ENCODE assay signal across 12 cellular contexts in genomic region chr7:123727071-123727837, GRCh38. TPM values are rescaled to one million over a fixed set of nuclear protein-coding genes. Genes with fewer than 3 reads are reported as not detected.
DNase-seq lines count a peak whose midpoint lies in the region; ATAC-seq, FAIRE-seq and TF ChIP-seq lines count a peak whose summit lies in the region.
"Had no signal": no experiment of that assay in that cellular context is flagged by ENCODE, and none has a peak within 500 bp of the region (broad histone marks: within the 10 kb centered on the region; RNA-seq: fewer than 3 reads in every experiment).

No MANE protein-coding gene starts in this region.

- CTCF ChIA-PET in K562 (lab: Yijun Ruan, JAX; ENCODE audit: low intra/inter-chr PET ratio) = no interaction called here
- CTCF ChIA-PET in activated CD8-positive, alpha-beta memory T cell treated with anti-CD3 and anti-CD28 coated beads, Interleukin-2, amount 10 ng/mL, durations not matched to agents 7 days and 5 days (lab: Charles Lee) = interaction anchor here (1.3 to 1.4 kb wide), 2 partner anchors 14 to 19 kb away, joined by 3 read pairs; no protein-coding TSS in a partner anchor

- H3K27ac Mint-ChIP-seq in activated CD4-positive, alpha-beta T cell treated with anti-CD3 and anti-CD28 coated beads, Interleukin-2, amount 10 ng/mL, durations not matched to agents 24 days and 14 days = no peak overlapping the region
- H3K27ac Mint-ChIP-seq in activated CD8-positive, alpha-beta memory T cell treated with anti-CD3 and anti-CD28 coated beads, Interleukin-2, amount 10 ng/mL, durations not matched to agents 7 days and 5 days = no peak overlapping the region

- H3K4me1 ChIP-seq in K562 (replicated peaks in 1 of 2; ENCODE audit: control insufficient read depth in 2 of 2, insufficient read depth in 2 of 2, low read length in 2 of 2) = peaks cover 9 to 13% of the 10 kb centered on the region in 2 experiments; a peak in 4 of 5 replicates

- FAIRE-seq in K562 (lab: Jason Lieb, UNC) = no peak

- peaks cover 100% of the 10 kb centered on the region for H3K79me2 ChIP-seq in K562 (ENCODE audit: control insufficient read depth, insufficient read depth, low read length)

- peak; percentile 41 for DNase-seq in AG08396 (ENCODE audit: low spot score)
- DNase-seq in HS-27A (ENCODE audit: low read depth) = peak; percentile 56
- no peak for DNase-seq in K562 (ENCODE audit: extremely low read depth in 1 of 4, low spot score in 3 of 4)
- peak; percentile 32 for DNase-seq in kidney epithelial cell (ENCODE audit: low read depth)
- DNase-seq in T-helper 1 cell = no peak
- no peak for DNase-seq in activated CD4-positive, alpha-beta T cell treated with anti-CD3 and anti-CD28 coated beads, Interleukin-2, amount 10 ng/mL, durations not matched to agents 24 days and 14 days
- no peak for DNase-seq in activated CD8-positive, alpha-beta memory T cell treated with anti-CD3 and anti-CD28 coated beads, Interleukin-2, amount 10 ng/mL, durations not matched to agents 7 days and 5 days
- DNase-seq: hypothalamus; naive thymus-derived CD4-positive, alpha-beta T cell; NCI-H187 treated with DMSO at 0.1 percent for 48 hours had no signal

- no peak for TF ChIP-seq RAD21 in K562 (CRISPR knock-in tag; conservative IDR thresholded peaks at IDR 0.05 in 1 of 2, IDR thresholded peaks at IDR 0.05 in 1 of 2)

- TF ChIP-seq POLR2A in K562 (conservative IDR thresholded peaks at IDR 0.05) = no peak

- H3K27me3 ChIP-seq in K562 (ENCODE audit: control insufficient read depth in 2 of 2, insufficient read depth in 2 of 2, low read length in 2 of 2) = no peaks in the 10 kb centered on the region
- H3K27me3 ChIP-seq in kidney epithelial cell (ENCODE audit: control insufficient read depth, insufficient read depth, low read length) = no peaks in the 10 kb centered on the region

- BruUV-seq in K562 (replicated peaks; lab: Mats Ljungman, UMichigan) = no TSS peak

- H3K4me2 ChIP-seq in K562 (ENCODE audit: insufficient read depth, low read length) = peak overlapping the region; percentile 50

- 0 out of 2 replicates have a peak, but pooled peaks cover 2% of the 10 kb centered on the region for H4K20me1 ChIP-seq in K562 (replicated peaks; ENCODE audit: control insufficient read depth, insufficient read depth, low read length)

- in situ Hi-C loops in K562 (cut with MboI) = no loop called here

- peaks cover 7% of the 10 kb centered on the region for H3K9me3 Mint-ChIP-seq in activated CD4-positive, alpha-beta T cell treated with anti-CD3 and anti-CD28 coated beads, Interleukin-2, amount 10 ng/mL, durations not matched to agents 24 days and 14 days
- peaks cover 12% of the 10 kb centered on the region for H3K9me3 Mint-ChIP-seq in activated CD8-positive, alpha-beta memory T cell treated with anti-CD3 and anti-CD28 coated beads, Interleukin-2, amount 10 ng/mL, durations not matched to agents 7 days and 5 days (ENCODE audit: low read depth)

- no peak overlapping the region for H3K4me3 Mint-ChIP-seq in activated CD4-positive, alpha-beta T cell treated with anti-CD3 and anti-CD28 coated beads, Interleukin-2, amount 10 ng/mL, durations not matched to agents 24 days and 14 days
- no peak overlapping the region for H3K4me3 Mint-ChIP-seq in activated CD8-positive, alpha-beta memory T cell treated with anti-CD3 and anti-CD28 coated beads, Interleukin-2, amount 10 ng/mL, durations not matched to agents 7 days and 5 days
- H3K4me3 Mint-ChIP-seq: brain had no signal

- no peak for TF ChIP-seq EP300 in K562 (IDR thresholded peaks at IDR 0.05; ENCODE audit: low read length)

- H3K36me3 ChIP-seq in K562 (ENCODE audit: control insufficient read depth, insufficient read depth, low read length) = no peaks in the 10 kb centered on the region
- H3K36me3 ChIP-seq in kidney epithelial cell (ENCODE audit: control insufficient read depth, insufficient read depth, low read length) = no peaks in the 10 kb centered on the region

- POLR2A ChIA-PET in K562 (lab: Yijun Ruan, JAX) = interaction anchor here (1.0 to 3.0 kb wide), 5 partner anchors 10 to 22 kb away, joined by 3 to 13 read pairs (median 4); partner anchors contain the start of gene WASL

- no peaks in the 10 kb centered on the region for H3K9me1 ChIP-seq in K562 (ENCODE audit: control insufficient read depth, insufficient read depth, low read length)

- H3K27ac ChIP-seq in K562 (ENCODE audit: extremely low read depth, low read depth, low read length) = peak overlapping the region; percentile 57

- no peak overlapping the region for H2AFZ ChIP-seq in K562 (ENCODE audit: low read depth, low read length)

- 0 out of 2 replicates have a peak overlapping the region, but pooled peaks have one; percentile 1 for H3K4me3 ChIP-seq in K562
- H3K4me3 ChIP-seq in kidney epithelial cell (ENCODE audit: low read depth, low read length) = no peak overlapping the region

- peaks cover under 1% of the 10 kb centered on the region; the same call in 1 of the 2 replicates for H3K9me3 ChIP-seq in K562 (replicated peaks; ENCODE audit: control insufficient read depth, insufficient read depth, low read depth, low read length)

- 9% methylated on average over 4 of the region's 4 CpGs for WGBS in K562 (ENCODE audit: insufficient coverage, low coverage, missing lambda C conversion rate)

- peak overlapping the region in 1 of 2 experiments; percentile 47; a peak in 2 of 4 replicates for H3K9ac ChIP-seq in K562 (ENCODE audit: insufficient read depth in 1 of 2, low read depth in 2 of 2, low read length in 2 of 2)

- peaks cover 29% of the 10 kb centered on the region for H3K4me1 Mint-ChIP-seq in activated CD4-positive, alpha-beta T cell treated with anti-CD3 and anti-CD28 coated beads, Interleukin-2, amount 10 ng/mL, durations not matched to agents 24 days and 14 days
- peaks cover 39% of the 10 kb centered on the region for H3K4me1 Mint-ChIP-seq in activated CD8-positive, alpha-beta memory T cell treated with anti-CD3 and anti-CD28 coated beads, Interleukin-2, amount 10 ng/mL, durations not matched to agents 7 days and 5 days

- TF ChIP-seq CTCF in K562 (IDR thresholded peaks at IDR 0.05 in 2 of 3, conservative IDR thresholded peaks at IDR 0.05 in 1 of 3; ENCODE audit: insufficient read depth in 2 of 3, low read depth in 1 of 3, low read length in 3 of 3) (no peak), kidney epithelial cell (IDR thresholded peaks at IDR 0.05; ENCODE audit: insufficient read depth, low read length, poor library complexity, severe bottlenecking) (no peak)

- ATAC-seq in K562 (peak; percentile 57), GM19035 (IDR thresholded peaks at IDR 0.05; ENCODE audit: unreplicated experiment) (no peak)
- no peak for ATAC-seq in activated CD8-positive, alpha-beta memory T cell treated with anti-CD3 and anti-CD28 coated beads, Interleukin-2, amount 10 ng/mL, durations not matched to agents 7 days and 5 days
- ATAC-seq: naive thymus-derived CD4-positive, alpha-beta T cell had no signal

- no peaks in the 10 kb centered on the region for H3K27me3 Mint-ChIP-seq in activated CD4-positive, alpha-beta T cell treated with anti-CD3 and anti-CD28 coated beads, Interleukin-2, amount 10 ng/mL, durations not matched to agents 24 days and 14 days
- no peaks in the 10 kb centered on the region for H3K27me3 Mint-ChIP-seq in activated CD8-positive, alpha-beta memory T cell treated with anti-CD3 and anti-CD28 coated beads, Interleukin-2, amount 10 ng/mL, durations not matched to agents 7 days and 5 days
- H3K27me3 Mint-ChIP-seq: brain; naive thymus-derived CD4-positive, alpha-beta T cell had no signal

- intact Hi-C loops in K562 (cut with micrococcal nuclease) = loop anchor here (1.0 to 5.0 kb wide), 2 partner anchors 22 to 1840 kb away; partner anchors contain the start of gene WASL
- intact Hi-C loops in activated CD4-positive, alpha-beta T cell treated with anti-CD3 and anti-CD28 coated beads, Interleukin-2, amount 10 ng/mL, durations not matched to agents 24 days and 14 days (cut with micrococcal nuclease) = no loop called here

- H3K36me3 Mint-ChIP-seq in activated CD4-positive, alpha-beta T cell treated with anti-CD3 and anti-CD28 coated beads, Interleukin-2, amount 10 ng/mL, durations not matched to agents 24 days and 14 days (ENCODE audit: low read depth) = peaks cover 18% of the 10 kb centered on the region
- H3K36me3 Mint-ChIP-seq in activated CD8-positive, alpha-beta memory T cell treated with anti-CD3 and anti-CD28 coated beads, Interleukin-2, amount 10 ng/mL, durations not matched to agents 7 days and 5 days = peaks cover 30% of the 10 kb centered on the region

TF ChIP-seq in K562, 482 proteins besides CTCF, POLR2A, EP300 and RAD21 (continues in another document):
- TF ChIP-seq POLR2H (tag; IDR thresholded peaks at IDR 0.05; ENCODE audit: low read depth) (peak; percentile 40; the same call in 1 of the 2 replicates), NBN (IDR thresholded peaks at IDR 0.05; ENCODE audit: low read depth) (peak; percentile 63; the same call in 1 of the 2 replicates)

RNA-seq across cellular contexts. Expression of gene WASL, which starts 21.5 kb away (rescaled TPM):
- total RNA-seq in K562 (2011; cell fraction: chromatin; rRNA removed; ENCODE audit: low replicate concordance) = 10.9 and 28.5 TPM in 2 replicates
- total RNA-seq in K562 (2011; cell fraction: nucleolus; rRNA removed) = 10.0 and 12.2 TPM in 2 replicates
- 19.1 and 41.4 TPM in 2 replicates for total RNA-seq in K562 (2011; cell fraction: nucleoplasm; rRNA removed)
- total RNA-seq in K562 (2014; rRNA removed) = 4.1 and 5.9 TPM in 2 replicates
- 9.6 and 9.9 TPM in 2 replicates for total RNA-seq in K562 (2014; rRNA removed; fragmentation: Illumina TruSeq; extraction: Trizol)
- 8.5 and 8.7 TPM in 2 replicates for total RNA-seq in K562 (2015; rRNA removed; fragmentation: Illumina TruSeq; extraction: Trizol)
- total RNA-seq in K562 (2021) = 12.9 and 13.9 TPM in 2 replicates
- 5.6 and 8.3 TPM in 2 replicates for polyA plus RNA-seq in K562 (2011; rRNA removed)
- 2.0 and 2.8 TPM in 2 replicates for polyA plus RNA-seq in K562 (2011; cell fraction: cytosol; rRNA removed)
- 10.4 and 11.6 TPM in 2 replicates for polyA plus RNA-seq in K562 (2011; cell fraction: nucleus; rRNA removed)
- polyA plus RNA-seq in K562 (2012) = 8.4 and 12.5 TPM in 2 replicates
- 10.2 and 10.9 TPM in 2 replicates for polyA plus RNA-seq in K562 (2014; fragmentation: Illumina TruSeq; extraction: Trizol)
- 1 to 10 TPM; 3.2 to 4.4 TPM for polyA plus RNA-seq in K562 (2014; fragmentation: Nextera tagmentation; extraction: Ambion mirVana)
- 6.6 and 8.1 TPM in 2 replicates for polyA plus RNA-seq in K562 (2014; rRNA removed)
- 7.6 and 9.3 TPM in 2 replicates for polyA minus RNA-seq in K562 (2011; rRNA and poly(A)+ RNA removed)
- polyA minus RNA-seq in K562 (2011; cell fraction: cytosol; rRNA and poly(A)+ RNA removed) = 4.5 and 6.2 TPM in 2 replicates
- polyA minus RNA-seq in K562 (2011; cell fraction: nucleus; rRNA and poly(A)+ RNA removed) = 29.4 and 36.2 TPM in 2 replicates
- total RNA-seq in kidney epithelial cell = 31.6 and 41.6 TPM in 2 replicates
- total RNA-seq in activated CD4-positive, alpha-beta T cell treated with anti-CD3 and anti-CD28 coated beads, Interleukin-2, amount 10 ng/mL, durations not matched to agents 24 days and 14 days = 6.4 and 6.7 TPM in 2 replicates
- total RNA-seq in activated CD8-positive, alpha-beta memory T cell treated with anti-CD3 and anti-CD28 coated beads, Interleukin-2, amount 10 ng/mL, durations not matched to agents 7 days and 5 days = 1 to 10 TPM; 7.6 to 7.8 TPM

Comparison
In these comparisons a context has a peak if more than half of its experiments do, and no peak if none do; other contexts are left out.
1. DNase-seq: peak in AG08396 (single experiment), HS-27A (single experiment) and kidney epithelial cell (single experiment); none in K562 (0 of 4), T-helper 1 cell (0 of 5), activated CD4-positive, alpha-beta T cell treated with anti-CD3 and anti-CD28 coated beads, Interleukin-2, amount 10 ng/mL, durations not matched to agents 24 days and 14 days (single experiment) and activated CD8-positive, alpha-beta memory T cell treated with anti-CD3 and anti-CD28 coated beads, Interleukin-2, amount 10 ng/mL, durations not matched to agents 7 days and 5 days (single experiment).